Comparison of ENCODE assay signal across 8 cellular contexts in genomic region chr1:43978551-43979260, GRCh38. TPM values are rescaled to one million over a fixed set of nuclear protein-coding genes. Genes with fewer than 3 reads are reported as not detected.
DNase-seq lines count a peak whose midpoint lies in the region; ATAC-seq and TF ChIP-seq lines count a peak whose summit lies in the region.

Gene B4GALT2, plus strand, starts transcription at chr1:43979210. Its CDS starts 1,951 bp downstream, at chr1:43981161.

- TF ChIP-seq CTCF in osteoblast (IDR thresholded peaks at IDR 0.05; ENCODE audit: extremely low read depth, low read depth, low read length) = no peak

- no peaks in the 10 kb centered on the region for H3K9me3 ChIP-seq in osteoblast (ENCODE audit: low read depth, low read length)

- no peaks in the 10 kb centered on the region for H3K9me3 Mint-ChIP-seq in activated naive CD4-positive, alpha-beta T cell treated with anti-CD3 and anti-CD28 coated beads, Interleukin-2, amount 50 U/mL, for 72 hours

- H3K36me3 Mint-ChIP-seq in activated naive CD4-positive, alpha-beta T cell treated with anti-CD3 and anti-CD28 coated beads, Interleukin-2, amount 50 U/mL, for 72 hours = peaks cover 23 to 37% of the 10 kb centered on the region in 2 donors

- peak within 1 kb of the TSS; percentile 90 for H3K4me2 ChIP-seq in osteoblast (ENCODE audit: insufficient read depth, low read length)

- H3K4me3 ChIP-seq in osteoblast (ENCODE audit: insufficient read depth, low read length) = peak within 1 kb of the TSS; percentile 78

- DNase-seq in activated CD4-positive, alpha-beta T cell treated with anti-CD3 and anti-CD28 coated beads for 4 hours = peak; percentile 14 to 21
- no peak for DNase-seq in activated CD4-positive, alpha-beta T cell treated with anti-CD3 and anti-CD28 coated beads for 1 hour
- DNase-seq in NCI-H748 treated with DMSO at 0.1 percent for 48 hours (lab: John Stamatoyannopoulos, UW) (peak; percentile 33), Right ventricle myocardium inferior (ENCODE audit: missing footprints) (peak; percentile 75), osteoblast (ENCODE audit: insufficient read length, low spot score, missing footprints) (peak; percentile 99), GDM1 (lab: John Stamatoyannopoulos, UW) (no peak), OCI-M2 (lab: John Stamatoyannopoulos, UW; ENCODE audit: unreplicated experiment) (no peak)
- DNase-seq in activated naive CD4-positive, alpha-beta T cell treated with anti-CD3 and anti-CD28 coated beads, Interleukin-2, amount 50 U/mL, for 72 hours (ENCODE audit: low spot score in 2 of 2) = peak; percentile 63 to 65

- H3K27ac ChIP-seq in osteoblast (ENCODE audit: low read depth, low read length) = peak within 1 kb of the TSS; percentile 54

- peaks cover 44% of the 10 kb centered on the region for H3K4me1 ChIP-seq in osteoblast (ENCODE audit: insufficient read depth, low read length)

- peaks cover 58% of the 10 kb centered on the region for H4K20me1 ChIP-seq in osteoblast (ENCODE audit: insufficient read depth, low read length)

- intact Hi-C loops in Right ventricle myocardium inferior (cut with DNase I) = no loop called here

- peak within 1 kb of the TSS; percentile 31 to 77 for H3K27ac Mint-ChIP-seq in activated naive CD4-positive, alpha-beta T cell treated with anti-CD3 and anti-CD28 coated beads, Interleukin-2, amount 50 U/mL, for 72 hours

- ATAC-seq in activated naive CD4-positive, alpha-beta T cell treated with anti-CD3 and anti-CD28 coated beads, Interleukin-2, amount 50 U/mL, for 72 hours = peak; percentile 15
- no peak for ATAC-seq in Right ventricle myocardium inferior

- H3K36me3 ChIP-seq in osteoblast (ENCODE audit: insufficient read depth, low read length) = peaks cover 33% of the 10 kb centered on the region

- no peaks in the 10 kb centered on the region for H3K27me3 ChIP-seq in osteoblast (ENCODE audit: insufficient read depth, low read length)

- H3K79me2 ChIP-seq in osteoblast (ENCODE audit: insufficient read depth, low read length) = peaks cover 82% of the 10 kb centered on the region

- peak within 1 kb of the TSS; percentile 75 for H2AFZ ChIP-seq in osteoblast (ENCODE audit: low read length)

RNA-seq across cellular contexts. Expression of gene B4GALT2, which starts in this region (rescaled TPM):
- total RNA-seq in activated naive CD4-positive, alpha-beta T cell treated with anti-CD3 and anti-CD28 coated beads, Interleukin-2, amount 50 U/mL, for 72 hours = 10 to 100 TPM; 11.3 to 24.8 TPM
- total RNA-seq in Right ventricle myocardium inferior = 39.1 TPM
- 95.5 and 99.5 TPM in 2 replicates for total RNA-seq in osteoblast

Comparison
In these comparisons a context has a peak if more than half of its experiments do, and no peak if none do; other contexts are left out.
1. DNase-seq: peak in activated CD4-positive, alpha-beta T cell treated with anti-CD3 and anti-CD28 coated beads for 4 hours (2 of 2), NCI-H748 treated with DMSO at 0.1 percent for 48 hours (single experiment), activated naive CD4-positive, alpha-beta T cell treated with anti-CD3 and anti-CD28 coated beads, Interleukin-2, amount 50 U/mL, for 72 hours (2 of 2), Right ventricle myocardium inferior (single experiment) and osteoblast (single experiment); none in activated CD4-positive, alpha-beta T cell treated with anti-CD3 and anti-CD28 coated beads for 1 hour (single experiment), GDM1 (single experiment) and OCI-M2 (single experiment).